20 cellular contexts compared by ENCODE assay signal in genomic region chr17:30091166-30091670, GRCh38.
"Had no signal": no experiment of that assay in that cellular context is flagged by ENCODE, and none has a peak within 500 bp of the region (broad histone marks: within the 10 kb centered on the region; RNA-seq: fewer than 3 reads in every experiment).

No MANE protein-coding gene starts in this region.

- H3K27ac ChIP-seq: epithelial cell of prostate, gastroesophageal sphincter, tibial artery had no signal

- H3K4me3 Mint-ChIP-seq: activated naive CD4-positive, alpha-beta T cell treated with anti-CD3 and anti-CD28 coated beads, Interleukin-2, amount 50 U/mL, for 24 hours; activated T-cell treated with anti-CD3 and anti-CD28 coated beads, Interleukin-2, amount 50 U/mL, for 24 hours; brain; effector memory CD8-positive, alpha-beta T cell; naive thymus-derived CD4-positive, alpha-beta T cell; stimulated activated naive B cell treated with anti-CD40 and anti-IgM and Interleukin-4, amounts not matched to agents 10 μg/mL and 1 μg/mL and 100 μg/mL, for 72 hours; T-cell had no signal

- ATAC-seq: effector memory CD8-positive, alpha-beta T cell; gastroesophageal sphincter; left colon; naive thymus-derived CD4-positive, alpha-beta T cell; stimulated activated naive B cell treated with anti-CD40 and anti-IgM and Interleukin-4, amounts not matched to agents 10 μg/mL and 1 μg/mL and 100 μg/mL, for 72 hours; T-cell had no signal

- FAIRE-seq: islet of Langerhans, urothelium cell line had no signal

- H3K4me3 ChIP-seq: gastroesophageal sphincter, lung, tibial artery had no signal

- H3K9me3 Mint-ChIP-seq: activated naive CD4-positive, alpha-beta T cell treated with anti-CD3 and anti-CD28 coated beads, Interleukin-2, amount 50 U/mL, for 24 hours; activated T-cell treated with anti-CD3 and anti-CD28 coated beads, Interleukin-2, amount 50 U/mL, for 24 hours; effector memory CD8-positive, alpha-beta T cell; stimulated activated naive B cell treated with anti-CD40 and anti-IgM and Interleukin-4, amounts not matched to agents 10 μg/mL and 1 μg/mL and 100 μg/mL, for 72 hours; T-cell had no signal

- H3K36me3 ChIP-seq: gastroesophageal sphincter, tibial artery had no signal

- DNase-seq: activated CD4-positive, alpha-beta T cell treated with anti-CD3 and anti-CD28 coated beads, Interleukin-2, amount 50 U/mL, for 48 hours; activated effector memory CD4-positive, alpha-beta T cell treated with Interleukin-2 at 50 U/mL for 16 hours; activated T-cell treated with anti-CD3 and anti-CD28 coated beads, Interleukin-2, amount 50 U/mL, for 24 hours; effector memory CD8-positive, alpha-beta T cell; left colon; naive thymus-derived CD4-positive, alpha-beta T cell; retina; stimulated activated CD4-positive, alpha-beta T cell treated with anti-CD3 and anti-CD28 coated beads, Interleukin-15, amount 100 ng/mL, for 24 hours; stimulated activated CD4-positive, alpha-beta T cell treated with anti-CD3 and anti-CD28 coated beads, Interleukin-4, amount 100 ng/mL, for 1 hour; stimulated activated naive B cell treated with anti-CD40 and anti-IgM and Interleukin-4, amounts not matched to agents 10 μg/mL and 1 μg/mL and 100 μg/mL, for 72 hours; T-cell; T1000; tibial artery had no signal

- H3K9me3 ChIP-seq: gastroesophageal sphincter, tibial artery had no signal

- H3K27me3 ChIP-seq: tibial artery had no signal

- H3K27ac Mint-ChIP-seq: activated naive CD4-positive, alpha-beta T cell treated with anti-CD3 and anti-CD28 coated beads, Interleukin-2, amount 50 U/mL, for 24 hours; activated T-cell treated with anti-CD3 and anti-CD28 coated beads, Interleukin-2, amount 50 U/mL, for 24 hours; brain; effector memory CD8-positive, alpha-beta T cell; naive thymus-derived CD4-positive, alpha-beta T cell; stimulated activated naive B cell treated with anti-CD40 and anti-IgM and Interleukin-4, amounts not matched to agents 10 μg/mL and 1 μg/mL and 100 μg/mL, for 72 hours; T-cell had no signal

- H3K36me3 Mint-ChIP-seq: activated naive CD4-positive, alpha-beta T cell treated with anti-CD3 and anti-CD28 coated beads, Interleukin-2, amount 50 U/mL, for 24 hours; brain; stimulated activated naive B cell treated with anti-CD40 and anti-IgM and Interleukin-4, amounts not matched to agents 10 μg/mL and 1 μg/mL and 100 μg/mL, for 72 hours; T-cell had no signal
